9 cellular contexts compared by ENCODE assay signal in the genomic region with DNA sequence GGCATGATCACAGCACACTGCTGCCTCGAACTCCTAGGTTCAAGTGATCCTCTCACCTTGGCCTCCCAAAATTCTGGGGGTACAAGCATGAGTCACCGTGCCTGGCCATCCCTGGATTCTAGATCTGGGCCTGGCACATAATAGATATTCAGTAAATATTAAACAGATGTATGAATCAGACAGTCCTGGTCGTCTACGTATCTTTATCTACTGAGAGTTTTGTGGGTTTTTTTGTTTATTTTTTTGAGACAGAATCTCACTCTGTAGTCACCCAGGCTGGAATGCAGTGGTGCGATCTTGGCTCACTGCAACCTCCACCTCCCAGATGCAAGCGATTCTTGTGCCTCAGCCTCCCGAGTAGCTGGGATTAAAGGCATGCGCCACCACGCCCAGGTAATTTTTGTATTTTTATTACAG. TPM values are rescaled to one million over a fixed set of nuclear protein-coding genes. Genes with fewer than 3 reads are reported as not detected.
DNase-seq lines count a peak whose midpoint lies in the region; ATAC-seq and TF ChIP-seq lines count a peak whose summit lies in the region.
"Had no signal": no experiment of that assay in that cellular context is flagged by ENCODE, and none has a peak within 500 bp of the region (broad histone marks: within the 10 kb centered on the region; RNA-seq: fewer than 3 reads in every experiment).

No MANE protein-coding gene starts in this region.

- H3K4me1 Mint-ChIP-seq in HFFc6 (ENCODE audit: low read depth), result peaks cover 85% of the 10 kb centered on the region

- no peaks in the 10 kb centered on the region for H3K27me3 ChIP-seq in adipocyte (replicated peaks; ENCODE audit: control insufficient read depth, insufficient read depth, low read length)
- H3K27me3 ChIP-seq in hepatocyte, result no peaks in the 10 kb centered on the region

- peak overlapping the region; percentile 86 for H3K4me3 Mint-ChIP-seq in HFFc6

- no peak for TF ChIP-seq CTCF in HFFc6 (IDR thresholded peaks at IDR 0.05)
- TF ChIP-seq CTCF in hepatocyte (IDR thresholded peaks at IDR 0.05; ENCODE audit: poor library complexity), result no peak

- no peaks in the 10 kb centered on the region for H3K27me3 Mint-ChIP-seq in HFFc6 (ENCODE audit: insufficient read depth)

- ATAC-seq in HG02852 (IDR thresholded peaks at IDR 0.05; ENCODE audit: unreplicated experiment), result no peak
- ATAC-seq in HG03565 (IDR thresholded peaks at IDR 0.05; ENCODE audit: unreplicated experiment), result no peak
- ATAC-seq: GM12878 had no signal

- WGBS in hepatocyte (ENCODE audit: low lambda C conversion rate, missing lambda C conversion rate), result 57% methylated on average over 9 of the region's 9 CpGs

- H4K20me1 ChIP-seq in hepatocyte (ENCODE audit: insufficient read depth, poor library complexity, severe bottlenecking), result no peaks in the 10 kb centered on the region

- peak; percentile 89 for DNase-seq in HFFc6
- peak; percentile 82 for DNase-seq in adipocyte (ENCODE audit: low read depth)
- DNase-seq in hepatocyte (ENCODE audit: low spot score), result peak; percentile 19
- no peak for DNase-seq in NCI-H2227 treated with DMSO at 0.1 percent for 48 hours (lab: John Stamatoyannopoulos, UW)
- no peak for DNase-seq in activated CD4-positive, alpha-beta T cell treated with anti-CD3 and anti-CD28 coated beads, Interleukin-2, amount 50 U/mL, for 48 hours

- no peaks in the 10 kb centered on the region for H3K9me2 ChIP-seq in hepatocyte (replicated peaks; ENCODE audit: insufficient read depth)

- H2AFZ ChIP-seq in hepatocyte, result peak overlapping the region; percentile 6

- H3K36me3 Mint-ChIP-seq in HFFc6 (ENCODE audit: low read depth), result peaks cover 4% of the 10 kb centered on the region; the same call in 1 of the 2 replicates

- peak overlapping the region; percentile 98 for H3K27ac Mint-ChIP-seq in HFFc6

- H3K36me3 ChIP-seq in adipocyte (ENCODE audit: control insufficient read depth, insufficient read depth, low read length, severe bottlenecking), result no peaks in the 10 kb centered on the region
- H3K36me3 ChIP-seq in hepatocyte (replicated peaks; ENCODE audit: insufficient read depth, low read depth), result no peaks in the 10 kb centered on the region

- 0 out of 2 replicates have a peak, but pooled peaks cover 4% of the 10 kb centered on the region for H3K9me3 Mint-ChIP-seq in HFFc6

- H3K9ac ChIP-seq in adipocyte (ENCODE audit: low read length), result peak overlapping the region; percentile 86

- no peaks in the 10 kb centered on the region for H3K79me2 ChIP-seq in hepatocyte

- peak overlapping the region; percentile 98 for H3K27ac ChIP-seq in hepatocyte
- peak overlapping the region in 19 of 21 experiments; percentile 62 to 93 (median 83) for H3K27ac ChIP-seq in skin epidermis

- H3K4me1 ChIP-seq in adipocyte (ENCODE audit: control insufficient read depth, insufficient read depth, low read length) (peaks cover 62% of the 10 kb centered on the region), hepatocyte (ENCODE audit: insufficient read depth) (peaks cover 23% of the 10 kb centered on the region)

- no peaks in the 10 kb centered on the region for H3K9me3 ChIP-seq in adipocyte (ENCODE audit: control insufficient read depth, low read length)
- no peaks in the 10 kb centered on the region for H3K9me3 ChIP-seq in hepatocyte (ENCODE audit: low read depth)

- no peak overlapping the region for H3K4me2 ChIP-seq in hepatocyte

- peak overlapping the region; percentile 79 for H3K4me3 ChIP-seq in adipocyte (ENCODE audit: low read length)
- H3K4me3 ChIP-seq in hepatocyte, result no peak overlapping the region
- no peak overlapping the region for H3K4me3 ChIP-seq in skin epidermis
- H3K4me3 ChIP-seq: GM12878 had no signal

RNA-seq across cellular contexts. Expression of a gene that starts 24.3 kb away (rescaled TPM):
- total RNA-seq in HFFc6 (2021; fragmentation: NEBNext Ultra II Directional; extraction: Animal tissue kit (Norgen Biotek cat#: 25700)), result 1,000 to 10,000 TPM; 1,442 to 1,960 (median 1,623) TPM
- total RNA-seq in hepatocyte, result 552 and 564 TPM in 2 replicates
- 291 and 292 TPM in 2 replicates for polyA plus RNA-seq in hepatocyte

Comparison
In these comparisons a context has a peak if more than half of its experiments do, and no peak if none do; other contexts are left out.
1. DNase-seq: peak in HFFc6 (single experiment), adipocyte (single experiment) and hepatocyte (single experiment); none in NCI-H2227 treated with DMSO at 0.1 percent for 48 hours (single experiment) and activated CD4-positive, alpha-beta T cell treated with anti-CD3 and anti-CD28 coated beads, Interleukin-2, amount 50 U/mL, for 48 hours (0 of 2).